31 cellular contexts compared by ENCODE assay signal in genomic region chr3:102037209-102037608, GRCh38.
A peak's percentile ranks its signal among the peaks of the same experiment; 100 is the strongest.
DNase-seq lines count a peak whose midpoint lies in the region; ATAC-seq and TF ChIP-seq lines count a peak whose summit lies in the region.
"Had no signal": no experiment of that assay in that cellular context is flagged by ENCODE, and none has a peak within 500 bp of the region (broad histone marks: within the 10 kb centered on the region; RNA-seq: fewer than 3 reads in every experiment).

No MANE protein-coding gene starts in this region.

- no peaks in the 10 kb centered on the region for H3K4me1 ChIP-seq in SK-N-SH (ENCODE audit: control insufficient read depth in 1 of 2, insufficient read depth in 2 of 2, low read depth in 1 of 2, low read length in 1 of 2)
- H3K4me1 ChIP-seq: lower lobe of right lung, upper lobe of left lung had no signal

- H3K9me3 ChIP-seq in SK-N-SH: no peaks in the 10 kb centered on the region
- H3K9me3 ChIP-seq: lower lobe of right lung, mucosa of descending colon, upper lobe of left lung had no signal

- H3K9me3 Mint-ChIP-seq in Calu3 (ENCODE audit: low read depth, unreplicated experiment): no peaks in the 10 kb centered on the region

- H3K4me1 Mint-ChIP-seq in Calu3 (ENCODE audit: low read depth, unreplicated experiment): no peaks in the 10 kb centered on the region
- H3K4me1 Mint-ChIP-seq: activated T-helper 17 cell treated with anti-CD3 and anti-CD28 coated beads, Interleukin-2, amount 50 U/mL, for 72 hours had no signal

- no peaks in the 10 kb centered on the region for H3K27me3 Mint-ChIP-seq in Calu3 (ENCODE audit: unreplicated experiment)
- H3K27me3 Mint-ChIP-seq: activated CD4-positive, alpha-beta memory T cell treated with anti-CD3 and anti-CD28 coated beads for 36 hours; activated naive CD4-positive, alpha-beta T cell treated with anti-CD3 and anti-CD28 coated beads, Interleukin-2, amount 10 ng/mL, durations not matched to agents 7 days and 5 days; activated T-helper 17 cell treated with anti-CD3 and anti-CD28 coated beads, Interleukin-2, amount 50 U/mL, for 72 hours had no signal

- in situ Hi-C loops in KBM-7 (cut with MboI; ENCODE audit: low pct_unique_long_range_greater_than_20kb, low sequenced_read_pairs): no loop called here

- no peaks in the 10 kb centered on the region for H3F3A ChIP-seq in SK-N-SH (replicated peaks; ENCODE audit: insufficient read depth)

- no peak overlapping the region for H2AFZ ChIP-seq in SK-N-SH (ENCODE audit: low read depth)
- H2AFZ ChIP-seq: PC-9 had no signal

- H3K27me3 ChIP-seq in SK-N-SH (ENCODE audit: insufficient read depth): no peaks in the 10 kb centered on the region
- H3K27me3 ChIP-seq: heart left ventricle, upper lobe of left lung had no signal

- DNase-seq in SK-N-SH: no peak
- peak; percentile 12 to 32 for DNase-seq in cardiac fibroblast (ENCODE audit: low read depth in 2 of 2)
- DNase-seq in left kidney (ENCODE audit: low read depth, low spot score): peak; percentile 1
- DNase-seq in Calu3: no peak
- no peak for DNase-seq in stimulated activated CD4-positive, alpha-beta T cell treated with anti-CD3 and anti-CD28 coated beads, Interleukin-2, amount 100 ng/mL, for 48 hours
- DNase-seq in KBM-7: no peak
- DNase-seq: activated CD4-positive, alpha-beta memory T cell treated with anti-CD3 and anti-CD28 coated beads for 36 hours; activated CD4-positive, alpha-beta T cell treated with anti-CD3 and anti-CD28 coated beads for 1 hour; activated naive CD4-positive, alpha-beta T cell treated with anti-CD3 and anti-CD28 coated beads, Interleukin-2, amount 10 ng/mL, durations not matched to agents 7 days and 5 days; amygdala; DND-41; erythroblast; foreskin melanocyte; heart left ventricle; kidney glomerular epithelial cell; lower lobe of right lung; mucosa of descending colon; NCI-H2029; NCI-H524 treated with DMSO at 0.1 percent for 48 hours; NK-92 treated with Interleukin-12 subunit alpha and Interleukin-12 subunit beta, amount 100 ng/mL, for 24 hours; occipital lobe; PC-9; stimulated activated naive CD4-positive, alpha-beta T cell; upper lobe of left lung had no signal

- no peaks in the 10 kb centered on the region for H3K9me2 ChIP-seq in SK-N-SH

- POLR2A ChIA-PET in SK-N-SH (lab: Yijun Ruan, JAX): no interaction called here

- H3K4me3 ChIP-seq in SK-N-SH (ENCODE audit: low read depth in 2 of 2, low read length in 1 of 2): no peak overlapping the region
- H3K4me3 ChIP-seq in cardiac fibroblast (replicated peaks in 1 of 2; ENCODE audit: low read depth in 2 of 2, low read length in 2 of 2): no peak overlapping the region
- H3K4me3 ChIP-seq: heart left ventricle, lower lobe of right lung, mucosa of descending colon, PC-9, upper lobe of left lung had no signal

- TF ChIP-seq RAD21 in SK-N-SH (IDR thresholded peaks at IDR 0.05; ENCODE audit: low read length): no peak

- peak overlapping the region in 1 of 2 experiments; percentile 19; a peak in 1 of 4 replicates for H3K27ac ChIP-seq in SK-N-SH (ENCODE audit: low read depth in 2 of 2, low read length in 1 of 2)
- H3K27ac ChIP-seq: 22Rv1, lower lobe of right lung, PC-9, upper lobe of left lung had no signal

- BruUV-seq in Calu3 (replicated peaks; lab: Mats Ljungman, UMichigan): no TSS peak

- no peak for TF ChIP-seq CTCF in SK-N-SH (IDR thresholded peaks at IDR 0.05)
- TF ChIP-seq CTCF in cardiac fibroblast (IDR thresholded peaks at IDR 0.05; ENCODE audit: low read depth, low read length): no peak
- TF ChIP-seq CTCF in Calu3 (IDR thresholded peaks at IDR 0.05; ENCODE audit: unreplicated experiment): no peak

- no peak overlapping the region for H3K4me2 ChIP-seq in SK-N-SH
- H3K4me2 ChIP-seq: PC-9 had no signal

- ATAC-seq in SK-N-SH treated with all-trans-retinoic acid at 6 μM for 48 hours (no peak; the same call in 2 of the 3 replicates), GM18861 (IDR thresholded peaks at IDR 0.05; ENCODE audit: unreplicated experiment) (no peak)
- ATAC-seq: activated T-helper 17 cell treated with anti-CD3 and anti-CD28 coated beads, Interleukin-2, amount 50 U/mL, for 72 hours; heart left ventricle; lower lobe of right lung; mucosa of descending colon; natural killer cell treated with Interleukin-12 subunit alpha and Interleukin-12 subunit beta and Interleukin-15 and Interleukin-18, amount 100 ng/mL, for 72 hours had no signal

- no peaks in the 10 kb centered on the region for H3K36me3 Mint-ChIP-seq in Calu3 (ENCODE audit: insufficient read depth, unreplicated experiment)

- WGBS in SK-N-SH (ENCODE audit: low lambda C conversion rate): 57% methylated on average over 2 of the region's 2 CpGs

- no peaks in the 10 kb centered on the region for H3K79me2 ChIP-seq in SK-N-SH (ENCODE audit: insufficient read depth)

- CTCF ChIA-PET in SK-N-SH (lab: Yijun Ruan, JAX) (interaction anchor here (1.9 kb wide), 1 partner anchor 188 kb away, joined by 3 read pairs; no protein-coding TSS in a partner anchor), Calu3 (lab: Charles Lee) (no interaction called here)

- no peak overlapping the region for H3K9ac ChIP-seq in SK-N-SH

- H3K27ac Mint-ChIP-seq in Calu3 (ENCODE audit: unreplicated experiment): no peak overlapping the region
- H3K27ac Mint-ChIP-seq: activated CD4-positive, alpha-beta memory T cell treated with anti-CD3 and anti-CD28 coated beads for 36 hours; activated naive CD4-positive, alpha-beta T cell treated with anti-CD3 and anti-CD28 coated beads, Interleukin-2, amount 10 ng/mL, durations not matched to agents 7 days and 5 days; activated T-helper 17 cell treated with anti-CD3 and anti-CD28 coated beads, Interleukin-2, amount 50 U/mL, for 72 hours; dendritic cell treated with granulocyte-macrophage colony-stimulating factor and Interleukin-4, amounts not matched to agents 40 ng/mL and 50 ng/mL, for 4 days; natural killer cell treated with Interleukin-12 subunit alpha and Interleukin-12 subunit beta and Interleukin-15 and Interleukin-18, amount 100 ng/mL, for 72 hours; T-helper 2 cell treated with Interferon-gamma antibody and Interleukin-4, amounts not matched to agents 5 μg/mL and 100 μg/mL, for 36 hours had no signal

- intact Hi-C loops in Calu3 (cut with micrococcal nuclease; ENCODE audit: unreplicated experiment): no loop called here

- H4K20me1 ChIP-seq in SK-N-SH (ENCODE audit: insufficient read depth): no peaks in the 10 kb centered on the region

- H3K36me3 ChIP-seq in SK-N-SH (replicated peaks in 1 of 2; ENCODE audit: control insufficient read depth in 1 of 2, insufficient read depth in 2 of 2, low read length in 1 of 2): no peaks in the 10 kb centered on the region
- H3K36me3 ChIP-seq: heart left ventricle, lower lobe of right lung, upper lobe of left lung had no signal

- H3K4me3 Mint-ChIP-seq in Calu3 (ENCODE audit: low read depth, unreplicated experiment): no peak overlapping the region
- H3K4me3 Mint-ChIP-seq: activated CD4-positive, alpha-beta memory T cell treated with anti-CD3 and anti-CD28 coated beads for 36 hours; activated naive CD4-positive, alpha-beta T cell treated with anti-CD3 and anti-CD28 coated beads, Interleukin-2, amount 10 ng/mL, durations not matched to agents 7 days and 5 days; activated T-helper 17 cell treated with anti-CD3 and anti-CD28 coated beads, Interleukin-2, amount 50 U/mL, for 72 hours; dendritic cell treated with granulocyte-macrophage colony-stimulating factor and Interleukin-4, amounts not matched to agents 40 ng/mL and 50 ng/mL, for 4 days; natural killer cell treated with Interleukin-12 subunit alpha and Interleukin-12 subunit beta and Interleukin-15 and Interleukin-18, amount 100 ng/mL, for 72 hours; T-helper 2 cell treated with Interferon-gamma antibody and Interleukin-4, amounts not matched to agents 5 μg/mL and 100 μg/mL, for 36 hours had no signal

- TF ChIP-seq EP300 in SK-N-SH (IDR thresholded peaks at IDR 0.05; ENCODE audit: borderline replicate concordance in 1 of 2, low read depth in 1 of 2, low read length in 1 of 2): no peak

TF ChIP-seq in SK-N-SH treated with all-trans-retinoic acid at 6 μM for 48 hours, 23 proteins besides CTCF, POLR2A, EP300 and RAD21:
- TF ChIP-seq ZNF565 (CRISPR knock-in tag; conservative IDR thresholded peaks at IDR 0.05; ENCODE audit: low read depth) (no peak), ISL1 (CRISPR knock-in tag; IDR thresholded peaks at IDR 0.05) (peak; percentile 76)

TF ChIP-seq in SK-N-SH, 30 proteins besides CTCF, POLR2A, EP300 and RAD21 (continues in another document):
- TF ChIP-seq RFX5 (IDR thresholded peaks at IDR 0.05; ENCODE audit: low read length): no peak
- TF ChIP-seq EZH2phosphoT487 (IDR thresholded peaks at IDR 0.05; ENCODE audit: borderline replicate concordance, low read depth): no peak
- no peak for TF ChIP-seq USF2 (IDR thresholded peaks at IDR 0.05; ENCODE audit: borderline replicate concordance, low read depth, low read length)
- no peak for TF ChIP-seq SIN3A (IDR thresholded peaks at IDR 0.05; ENCODE audit: borderline replicate concordance, low read depth, low read length)
- no peak for TF ChIP-seq JUND (IDR thresholded peaks at IDR 0.05)
- TF ChIP-seq ZBTB33 (IDR thresholded peaks at IDR 0.05; ENCODE audit: borderline replicate concordance, low read depth): no peak
- no peak for TF ChIP-seq MEF2A (IDR thresholded peaks at IDR 0.05; ENCODE audit: borderline replicate concordance, low read depth)
- no peak for TF ChIP-seq YY1 (IDR thresholded peaks at IDR 0.05; ENCODE audit: low read depth)
- no peak for TF ChIP-seq FOXJ3 (CRISPR knock-in tag; IDR thresholded peaks at IDR 0.05)

Comparison
In these comparisons a context has a peak if more than half of its experiments do, and no peak if none do; other contexts are left out.
1. DNase-seq: peak in cardiac fibroblast (2 of 2) and left kidney (single experiment); none in SK-N-SH (single experiment), Calu3 (single experiment), stimulated activated CD4-positive, alpha-beta T cell treated with anti-CD3 and anti-CD28 coated beads, Interleukin-2, amount 100 ng/mL, for 48 hours (0 of 2) and KBM-7 (single experiment).